Comparison of ENCODE assay signal across 29 cellular contexts in genomic region chr21:38956006-38956405, GRCh38.
DNase-seq lines count a peak whose midpoint lies in the region; ATAC-seq, FAIRE-seq and TF ChIP-seq lines count a peak whose summit lies in the region.
"Had no signal": no experiment of that assay in that cellular context is flagged by ENCODE, and none has a peak within 500 bp of the region (broad histone marks: within the 10 kb centered on the region; RNA-seq: fewer than 3 reads in every experiment).

No MANE protein-coding gene starts in this region.

- CTCF ChIA-PET in A549 (lab: Yijun Ruan, JAX) = interaction anchor here (0.9 kb wide), 1 partner anchor 14 kb away, joined by 3 read pairs; no protein-coding TSS in a partner anchor

- no peak for FAIRE-seq in A549 (lab: Jason Lieb, UNC)
- FAIRE-seq: islet of Langerhans, K562 had no signal

- TF ChIP-seq CTCF in A549 (IDR thresholded peaks at IDR 0.05) = no peak

- peak overlapping the region; percentile 0 to 21; a peak in 1 of 6 replicates for H3K27ac ChIP-seq in A549
- H3K27ac ChIP-seq in duodenal mucosa (ENCODE audit: low read depth, low read length) = peak overlapping the region; percentile 34
- H3K27ac ChIP-seq: ascending aorta, psoas muscle had no signal

- DNase-seq in A549 (ENCODE audit: low read depth in 1 of 2, low spot score in 1 of 2) (no peak), COLO668 (lab: John Stamatoyannopoulos, UW; ENCODE audit: unreplicated experiment) (peak; percentile 41), NCI-H345 (lab: John Stamatoyannopoulos, UW) (peak; percentile 54), GM19238 (ENCODE audit: insufficient read length, low spot score) (no peak), HK-2 (ENCODE audit: unreplicated experiment) (no peak)
- DNase-seq: activated CD4-positive, alpha-beta T cell treated with anti-CD3 and anti-CD28 coated beads, Interleukin-2, amount 10 ng/mL, durations not matched to agents 24 days and 14 days; activated gamma-delta T cell; activated naive CD8-positive, alpha-beta T cell treated with anti-CD3 and anti-CD28 coated beads for 36 hours; activated T-cell treated with anti-CD3 and anti-CD28 coated beads, Interleukin-2, amount 50 U/mL, for 4 hours; C1 segment of cervical spinal cord; Caco-2; cortex of kidney; DND-41; erythroblast; GF-D8; naive thymus-derived CD4-positive, alpha-beta T cell; NCI-H446; psoas muscle; stimulated activated CD4-positive, alpha-beta T cell treated with anti-CD3 and anti-CD28 coated beads, Interleukin-15, amount 100 ng/mL, for 24 hours; stimulated activated naive CD4-positive, alpha-beta T cell; T-cell had no signal

- POLR2A ChIA-PET in A549 (lab: Yijun Ruan, JAX) = no interaction called here

- no peak overlapping the region for H3K4me2 ChIP-seq in A549

- H3K4me1 ChIP-seq in A549 = peaks cover 44% of the 10 kb centered on the region
- peaks cover 59 to 65% of the 10 kb centered on the region in 2 donors for H3K4me1 ChIP-seq in duodenal mucosa (ENCODE audit: control insufficient read depth in 1 of 2, insufficient read depth in 2 of 2, low read length in 2 of 2)
- H3K4me1 ChIP-seq: psoas muscle had no signal

- 86% methylated on average over 6 of the region's 6 CpGs for WGBS in A549 (ENCODE audit: missing lambda C conversion rate)

- H3K4me3 ChIP-seq in A549 (no peak overlapping the region), duodenal mucosa (ENCODE audit: low read depth in 1 of 2, low read length in 2 of 2) (peak overlapping the region in 1 of 2 donors; percentile 1)
- H3K4me3 ChIP-seq: ascending aorta, K562, psoas muscle, suprapubic skin had no signal

- H3K36me3 ChIP-seq in duodenal mucosa (ENCODE audit: control insufficient read depth in 1 of 2, insufficient read depth in 2 of 2, low read length in 2 of 2) = no peaks in the 10 kb centered on the region
- H3K36me3 ChIP-seq: ascending aorta, suprapubic skin had no signal

- TF ChIP-seq POLR2A in A549 (IDR thresholded peaks at IDR 0.05; ENCODE audit: low read length) = no peak

- no peaks in the 10 kb centered on the region for H3K27me3 ChIP-seq in duodenal mucosa (ENCODE audit: control insufficient read depth in 1 of 2, insufficient read depth in 2 of 2, low read length in 2 of 2)
- H3K27me3 ChIP-seq: ascending aorta, suprapubic skin had no signal

- TF ChIP-seq EP300 in A549 (IDR thresholded peaks at IDR 0.05) = no peak

- ATAC-seq in A549 (no peak), GM19455 (IDR thresholded peaks at IDR 0.05; ENCODE audit: unreplicated experiment) (no peak), GM18873 (IDR thresholded peaks at IDR 0.05; ENCODE audit: low FRiP score, unreplicated experiment) (no peak)
- ATAC-seq: activated T-cell treated with anti-CD3 and anti-CD28 coated beads, Interleukin-2, amount 50 U/mL, for 4 hours; naive thymus-derived CD4-positive, alpha-beta T cell; T-cell; WTC11 had no signal

- H3K9me3 ChIP-seq in A549 (0 out of 3 replicates have a peak, but pooled peaks cover 4% of the 10 kb centered on the region), duodenal mucosa (ENCODE audit: control insufficient read depth in 1 of 2, low read length in 2 of 2) (no peaks in the 10 kb centered on the region)
- H3K9me3 ChIP-seq: ascending aorta, psoas muscle, suprapubic skin had no signal

- H3K9ac ChIP-seq in duodenal mucosa (ENCODE audit: low read depth in 1 of 2, low read length in 2 of 2) = no peak overlapping the region

- TF ChIP-seq RAD21 in A549 (conservative IDR thresholded peaks at IDR 0.05 in 1 of 2, IDR thresholded peaks at IDR 0.05 in 1 of 2) = no peak

TF ChIP-seq in A549, 52 proteins besides CTCF, POLR2A, EP300 and RAD21:
- TF ChIP-seq HMGXB4 (CRISPR knock-in tag; IDR thresholded peaks at IDR 0.05; ENCODE audit: borderline replicate concordance) (no peak), SREBF2 (IDR thresholded peaks at IDR 0.05) (no peak), RFX5 (IDR thresholded peaks at IDR 0.05) (no peak), BCL3 (IDR thresholded peaks at IDR 0.05) (no peak), CEBPB (IDR thresholded peaks at IDR 0.05) (no peak), HES2 (IDR thresholded peaks at IDR 0.05) (no peak), FOSB (CRISPR knock-in tag; IDR thresholded peaks at IDR 0.05) (no peak), RCOR1 (IDR thresholded peaks at IDR 0.05; ENCODE audit: low read depth, low read length) (no peak), HOXB5 (CRISPR knock-in tag; IDR thresholded peaks at IDR 0.05) (no peak), BHLHE40 (IDR thresholded peaks at IDR 0.05; ENCODE audit: low read depth, low read length) (no peak), ATOH8 (CRISPR knock-in tag; IDR thresholded peaks at IDR 0.05; ENCODE audit: low read depth) (no peak)
TF ChIP-seq in A549: peak in this region for 0.

Comparison
In these comparisons a context has a peak if more than half of its experiments do, and no peak if none do; other contexts are left out.
1. DNase-seq: peak in COLO668 (single experiment) and NCI-H345 (single experiment); none in A549 (0 of 2), GM19238 (single experiment) and HK-2 (single experiment).